1 cellular context compared by ENCODE assay signal in the genomic region with DNA sequence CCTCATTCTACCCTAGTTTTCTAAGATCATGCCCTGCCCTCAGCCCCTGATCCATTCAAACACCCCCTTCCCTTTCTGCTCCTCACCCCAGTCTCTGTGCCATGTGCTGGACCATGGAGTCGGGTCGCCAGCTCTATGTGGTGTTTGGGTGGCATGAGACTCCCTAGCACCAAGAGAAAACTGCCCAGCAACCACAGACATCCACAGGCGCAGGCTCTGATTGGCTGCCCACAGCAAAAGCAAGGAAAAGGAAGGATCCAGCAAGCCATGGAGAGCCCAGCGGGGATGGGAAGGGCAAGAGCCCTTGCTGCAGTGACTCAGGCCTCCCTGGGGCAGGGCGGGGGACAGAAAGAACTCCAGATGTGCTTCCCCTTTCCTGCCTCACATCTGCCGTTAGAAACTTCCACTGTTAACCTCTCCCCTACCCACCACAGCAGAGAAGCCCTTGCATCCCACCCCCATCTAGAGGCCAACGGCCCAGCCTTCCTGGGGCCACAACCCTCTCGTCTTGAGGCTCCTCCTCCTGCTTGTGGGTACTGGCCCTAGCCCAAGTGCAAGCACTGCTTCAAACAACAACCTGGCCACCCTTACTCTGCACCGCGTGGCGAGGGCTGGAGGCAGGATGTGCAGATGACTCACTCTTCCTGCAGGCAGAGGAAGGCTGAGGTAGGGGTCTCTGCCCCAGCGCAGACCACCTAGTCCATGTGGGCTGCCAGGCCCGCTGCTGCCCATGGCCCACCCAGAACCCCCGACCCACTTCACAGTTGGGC.
TF ChIP-seq lines count a peak whose summit lies in the region.

No MANE protein-coding gene starts in this region.

TF ChIP-seq in HCT116, 20 proteins besides CTCF, POLR2A, EP300 and RAD21 (continued from another document):
- TF ChIP-seq CEBPB (IDR thresholded peaks at IDR 0.05; ENCODE audit: low read depth): no peak
